In genomic region chr16:87263418-87264052, GRCh38 we compare ENCODE assay signal across 24 cellular contexts. TPM values are rescaled to one million over a fixed set of nuclear protein-coding genes. Genes with fewer than 3 reads are reported as not detected.
A peak's percentile ranks its signal among the peaks of the same experiment; 100 is the strongest.
DNase-seq lines count a peak whose midpoint lies in the region; ATAC-seq, FAIRE-seq and TF ChIP-seq lines count a peak whose summit lies in the region.
"Had no signal": no experiment of that assay in that cellular context is flagged by ENCODE, and none has a peak within 500 bp of the region (broad histone marks: within the 10 kb centered on the region; RNA-seq: fewer than 3 reads in every experiment).

No MANE protein-coding gene starts in this region.

- intact Hi-C loops in Calu3 (cut with micrococcal nuclease; ENCODE audit: unreplicated experiment) (no loop called here), GM12878 (cut with micrococcal nuclease; ENCODE audit: unreplicated experiment) (no loop called here), posterior vena cava (cut with DNase I) (no loop called here), ovary (cut with DNase I) (no loop called here), tibial artery (cut with DNase I; ENCODE audit: low total_unique reads) (no loop called here)

- H3K27ac Mint-ChIP-seq in Calu3 (ENCODE audit: unreplicated experiment) = no peak overlapping the region
- H3K27ac Mint-ChIP-seq: activated naive CD8-positive, alpha-beta T cell treated with anti-CD3 and anti-CD28 coated beads, Interleukin-2, amount 50 U/mL, for 24 hours; CD4-positive, alpha-beta memory T cell; mesothelial cell of epicardium; natural killer cell treated with Interleukin-12 subunit alpha and Interleukin-12 subunit beta and Interleukin-15 and Interleukin-18, amount 100 ng/mL, for 72 hours had no signal

- CTCF ChIA-PET in Calu3 (lab: Charles Lee) = interaction anchor here (0.5 to 0.8 kb wide), 2 partner anchors 9 to 194 kb away, joined by 3 read pairs; no protein-coding TSS in a partner anchor
- CTCF ChIA-PET in GM12878 (lab: Yijun Ruan, JAX) = no interaction called here

- no peaks in the 10 kb centered on the region; the same call in 2 of the 3 replicates for H3K9me3 ChIP-seq in GM12878 (replicated peaks; ENCODE audit: control insufficient read depth, insufficient read depth, low read length)
- no peaks in the 10 kb centered on the region for H3K9me3 ChIP-seq in ovary
- H3K9me3 ChIP-seq in tibial artery = no peaks in the 10 kb centered on the region
- H3K9me3 ChIP-seq: left lung, sigmoid colon had no signal

- H3K27me3 Mint-ChIP-seq in Calu3 (ENCODE audit: unreplicated experiment) = no peaks in the 10 kb centered on the region
- H3K27me3 Mint-ChIP-seq: activated naive CD8-positive, alpha-beta T cell treated with anti-CD3 and anti-CD28 coated beads, Interleukin-2, amount 50 U/mL, for 24 hours; CD4-positive, alpha-beta memory T cell; natural killer cell treated with Interleukin-12 subunit alpha and Interleukin-12 subunit beta and Interleukin-15 and Interleukin-18, amount 100 ng/mL, for 72 hours had no signal

- H4K20me1 ChIP-seq in GM12878 (ENCODE audit: control insufficient read depth, insufficient read depth) = no peaks in the 10 kb centered on the region

- ATAC-seq in GM12878 (no peak), GM18505 (IDR thresholded peaks at IDR 0.05; ENCODE audit: unreplicated experiment) (no peak)
- ATAC-seq: activated naive CD8-positive, alpha-beta T cell treated with anti-CD3 and anti-CD28 coated beads, Interleukin-2, amount 50 U/mL, for 24 hours; left lung; natural killer cell treated with Interleukin-12 subunit alpha and Interleukin-12 subunit beta and Interleukin-15 and Interleukin-18, amount 100 ng/mL, for 72 hours had no signal

- peaks cover 8% of the 10 kb centered on the region for H3K9me3 Mint-ChIP-seq in Calu3 (ENCODE audit: low read depth, unreplicated experiment)

- TF ChIP-seq EP300 in GM12878 (IDR thresholded peaks at IDR 0.05; ENCODE audit: borderline replicate concordance in 1 of 2, control insufficient read depth in 1 of 2, low read depth in 2 of 2, low read length in 2 of 2) = no peak
- TF ChIP-seq EP300 in ovary (IDR thresholded peaks at IDR 0.05) = no peak

- H3K27ac ChIP-seq in GM12878 (ENCODE audit: control insufficient read depth, insufficient read depth) (no peak overlapping the region), ovary (no peak overlapping the region), tibial artery (no peak overlapping the region)
- H3K27ac ChIP-seq: left lung, sigmoid colon had no signal

- no peak for TF ChIP-seq RAD21 in GM12878 (IDR thresholded peaks at IDR 0.05; ENCODE audit: insufficient read depth, low read depth, low read length)

- RAD21 ChIA-PET in GM12878 (lab: Charles Lee; ENCODE audit: unreplicated experiment) = no interaction called here

- H3K36me3 ChIP-seq in GM12878 (ENCODE audit: control insufficient read depth in 2 of 2, insufficient read depth in 2 of 2, low read length in 1 of 2) = no peaks in the 10 kb centered on the region
- no peaks in the 10 kb centered on the region for H3K36me3 ChIP-seq in ovary
- H3K36me3 ChIP-seq in tibial artery = no peaks in the 10 kb centered on the region
- H3K36me3 ChIP-seq: left lung, sigmoid colon had no signal

- no peak overlapping the region for H3K4me3 Mint-ChIP-seq in Calu3 (ENCODE audit: low read depth, unreplicated experiment)
- H3K4me3 Mint-ChIP-seq: activated naive CD8-positive, alpha-beta T cell treated with anti-CD3 and anti-CD28 coated beads, Interleukin-2, amount 50 U/mL, for 24 hours; CD4-positive, alpha-beta memory T cell; mesothelial cell of epicardium; natural killer cell treated with Interleukin-12 subunit alpha and Interleukin-12 subunit beta and Interleukin-15 and Interleukin-18, amount 100 ng/mL, for 72 hours had no signal

- H3K79me2 ChIP-seq in GM12878 (ENCODE audit: control insufficient read depth, insufficient read depth, low read length) = no peaks in the 10 kb centered on the region

- no peak for FAIRE-seq in GM12878 (lab: Jason Lieb, UNC)
- FAIRE-seq: endometrium, GM12891 had no signal

- DNase-seq in Calu3 (peak; percentile 72), HT-29 (ENCODE audit: low spot score) (peak; percentile 11), GM12878 (ENCODE audit: low read depth, low spot score) (no peak), posterior vena cava (ENCODE audit: low spot score) (peak; percentile 42), NCI-H1436 (lab: John Stamatoyannopoulos, UW) (no peak), ovary (no peak), tibial artery (no peak)
- DNase-seq: activated CD4-positive, alpha-beta T cell treated with anti-CD3 and anti-CD28 coated beads for 4 hours; activated CD8-positive, alpha-beta memory T cell treated with anti-CD3 and anti-CD28 coated beads, Interleukin-2, amount 50 U/mL, for 4 hours; activated naive CD8-positive, alpha-beta T cell treated with anti-CD3 and anti-CD28 coated beads, Interleukin-2, amount 50 U/mL, for 24 hours; CD4-positive, alpha-beta memory T cell; DMS153; left lung; NCI-H1092; NCI-H1930; NCI-H2227 treated with DMSO at 0.1 percent for 48 hours; NCI-H748 treated with DMSO at 0.1 percent for 48 hours; SHP77; sigmoid colon had no signal

- POLR2A ChIA-PET in GM12878 (lab: Charles Lee) = no interaction called here

- SMC1A ChIA-PET in GM12878 (lab: Charles Lee; ENCODE audit: uncharacterized antibody, unreplicated experiment) = no interaction called here

- H3K4me1 Mint-ChIP-seq in Calu3 (ENCODE audit: low read depth, unreplicated experiment) = peaks cover 17% of the 10 kb centered on the region
- H3K4me1 Mint-ChIP-seq: activated naive CD8-positive, alpha-beta T cell treated with anti-CD3 and anti-CD28 coated beads, Interleukin-2, amount 50 U/mL, for 24 hours; CD4-positive, alpha-beta memory T cell had no signal

- H3K4me3 ChIP-seq in GM12878 = no peak overlapping the region
- no peak overlapping the region for H3K4me3 ChIP-seq in ovary
- H3K4me3 ChIP-seq in tibial artery = no peak overlapping the region
- H3K4me3 ChIP-seq: left lung, sigmoid colon had no signal

- H3K9ac ChIP-seq in GM12878 (ENCODE audit: control insufficient read depth, insufficient read depth, low read length) = no peak overlapping the region

- no peak for TF ChIP-seq CTCF in Calu3 (IDR thresholded peaks at IDR 0.05; ENCODE audit: unreplicated experiment)
- no peak for TF ChIP-seq CTCF in GM12878 (IDR thresholded peaks at IDR 0.05 in 2 of 3, conservative IDR thresholded peaks at IDR 0.05 in 1 of 3; ENCODE audit: control insufficient read depth in 2 of 3, extremely low read depth in 1 of 3, insufficient read depth in 1 of 3, low read depth in 3 of 3, low read length in 3 of 3)
- no peak for TF ChIP-seq CTCF in ovary (IDR thresholded peaks at IDR 0.05)
- no peak for TF ChIP-seq CTCF in tibial artery (IDR thresholded peaks at IDR 0.05)

- BruUV-seq in Calu3 (replicated peaks; lab: Mats Ljungman, UMichigan) (no TSS peak), GM12878 (replicated peaks; lab: Mats Ljungman, UMichigan) (no TSS peak)

- H3K4me1 ChIP-seq in GM12878 (ENCODE audit: control insufficient read depth, insufficient read depth, low read length) (no peaks in the 10 kb centered on the region), ovary (ENCODE audit: insufficient read depth) (no peaks in the 10 kb centered on the region), tibial artery (peaks cover 0 to 4% (median 0%) of the 10 kb centered on the region in 4 donors)
- H3K4me1 ChIP-seq: left lung, sigmoid colon had no signal

- TF ChIP-seq POLR2A in GM12878 (IDR thresholded peaks at IDR 0.05; ENCODE audit: low read depth, low read length) (no peak), GM18505 (IDR thresholded peaks at IDR 0.05; ENCODE audit: borderline replicate concordance, extremely low read depth, insufficient read depth, insufficient read length) (no peak), ovary (IDR thresholded peaks at IDR 0.05) (no peak)

- 45% methylated on average over 15 of the region's 15 CpGs for whole genome bisulfite sequencing in GM12878 (ENCODE audit: insufficient coverage, insufficient replicate concordance, low lambda C conversion rate, missing lambda C conversion rate)
- WGBS in ovary, 3 donors = 84 to 90% (median 88%) methylated on average over 15 of the region's 15 CpGs

- no peaks in the 10 kb centered on the region for H3K36me3 Mint-ChIP-seq in Calu3 (ENCODE audit: insufficient read depth, unreplicated experiment)
- H3K36me3 Mint-ChIP-seq: mesothelial cell of epicardium had no signal

- no peak overlapping the region for H3K4me2 ChIP-seq in GM12878 (ENCODE audit: control insufficient read depth, insufficient read depth)

- H3K27me3 ChIP-seq in GM12878 (replicated peaks in 1 of 2; ENCODE audit: control insufficient read depth in 2 of 2, insufficient read depth in 2 of 2, low read length in 1 of 2) (no peaks in the 10 kb centered on the region), ovary (no peaks in the 10 kb centered on the region), tibial artery (no peaks in the 10 kb centered on the region)
- H3K27me3 ChIP-seq: left lung, sigmoid colon had no signal

- in situ Hi-C loops in GM12878 (cut with MboI) = no loop called here

- H2AFZ ChIP-seq in GM12878 (ENCODE audit: control insufficient read depth, low read depth, low read length) = no peak overlapping the region

TF ChIP-seq in GM12878, 131 proteins besides CTCF, POLR2A, EP300 and RAD21 (continues in another document):
- TF ChIP-seq HDGF (IDR thresholded peaks at IDR 0.05) = no peak

RNA-seq across cellular contexts. Expression of gene C16orf95, which starts 53.7 kb away (rescaled TPM):
- 3.8 and 3.9 TPM in 2 replicates for total RNA-seq in Calu3 (2022)
- 0.55 and 1.7 TPM in 2 replicates for total RNA-seq in HT-29 (2014; rRNA removed; shearing (Covaris generic))
- 8.1 and 8.3 TPM in 2 replicates for total RNA-seq in GM12878 (2013; cell fraction: nucleolus; rRNA removed)
- 4.7 and 7.2 TPM in 2 replicates for total RNA-seq in GM12878 (2014; rRNA removed)
- 3.4 TPM in 2 replicates for total RNA-seq in GM12878 (2014; rRNA removed; fragmentation: Illumina TruSeq; extraction: Trizol)
- 10.5 and 11.7 TPM in 2 replicates for total RNA-seq in GM12878 (2021)
- polyA plus RNA-seq in GM12878 (2011; ENCODE audit: low read depth) = 3.7 TPM
- 1.8 and 4.8 TPM in 2 replicates for polyA plus RNA-seq in GM12878 (2011; rRNA removed)
- 6.5 and 8.2 TPM in 2 replicates for polyA plus RNA-seq in GM12878 (2011; cell fraction: cytosol; rRNA removed)
- polyA plus RNA-seq in GM12878 (2011; cell fraction: nucleus; rRNA removed) = 6.8 and 10.2 TPM in 2 replicates
- polyA plus RNA-seq in GM12878 (2012) = 7.1 and 7.5 TPM in 2 replicates
- polyA plus RNA-seq in GM12878 (2014; fragmentation: Illumina TruSeq; extraction: Trizol) = 1.0 and 1.5 TPM in 2 replicates
- 1 to 10 TPM in 1 of 2 experiments, under 1 TPM in 1; 0.90 to 4.8 TPM for polyA plus RNA-seq in GM12878 (2014; fragmentation: Nextera tagmentation; extraction: Ambion mirVana)
- polyA plus RNA-seq in GM12878 (2014; rRNA removed) = 6.2 and 8.1 TPM in 2 replicates
- 10 to 100 TPM; 19.5 to 22.7 TPM for polyA plus RNA-seq in GM12878 (2016; fragmentation: Nextera tagmentation; extraction: Ambion mirVana)
- 2.7 and 3.4 TPM in 2 replicates for polyA minus RNA-seq in GM12878 (2011; rRNA and poly(A)+ RNA removed)
- not detected in 2 replicates for polyA minus RNA-seq in GM12878 (2011; cell fraction: cytosol; rRNA and poly(A)+ RNA removed)
- polyA minus RNA-seq in GM12878 (2011; cell fraction: nucleus; rRNA and poly(A)+ RNA removed) = 4.1 and 4.9 TPM in 2 replicates
- total RNA-seq in posterior vena cava = 1 to 10 TPM; 1.1 to 3.1 TPM
- total RNA-seq in ovary = 1 to 10 TPM; 1.0 to 6.1 (median 2.8) TPM
- polyA plus RNA-seq in ovary = 1 to 10 TPM; 1.6 to 2.7 TPM

Comparison
In these comparisons a context has a peak if more than half of its experiments do, and no peak if none do; other contexts are left out.
1. DNase-seq: peak in Calu3 (single experiment), HT-29 (single experiment) and posterior vena cava (single experiment); none in GM12878 (single experiment), NCI-H1436 (single experiment), ovary (0 of 5) and tibial artery (0 of 2).